17 cellular contexts compared by ENCODE assay signal in genomic region chr1:202247837-202248795, GRCh38. TPM values are rescaled to one million over a fixed set of nuclear protein-coding genes. Genes with fewer than 3 reads are reported as not detected.
DNase-seq lines count a peak whose midpoint lies in the region; ATAC-seq and TF ChIP-seq lines count a peak whose summit lies in the region.
"Had no signal": no experiment of that assay in that cellular context is flagged by ENCODE, and none has a peak within 500 bp of the region (broad histone marks: within the 10 kb centered on the region; RNA-seq: fewer than 3 reads in every experiment).

No MANE protein-coding gene starts in this region.

- no peak overlapping the region for H3K4me2 ChIP-seq in neuronal stem cell (ENCODE audit: insufficient read depth, low read length, poor library complexity, severe bottlenecking)

- no peak overlapping the region for H2BK5ac ChIP-seq in neuronal stem cell (ENCODE audit: low read length)

- no peaks in the 10 kb centered on the region for H3K36me3 ChIP-seq in WERI-Rb-1
- no peaks in the 10 kb centered on the region for H3K36me3 ChIP-seq in neuronal stem cell (replicated peaks in 1 of 2; ENCODE audit: control insufficient read depth in 2 of 2, insufficient read depth in 2 of 2, low read length in 2 of 2)
- no peaks in the 10 kb centered on the region for H3K36me3 ChIP-seq in effector memory CD4-positive, alpha-beta T cell (ENCODE audit: control insufficient read depth, insufficient read depth, low read length)
- H3K36me3 ChIP-seq in brain microvascular endothelial cell (replicated peaks), result no peaks in the 10 kb centered on the region

- H2AK5ac ChIP-seq in neuronal stem cell (ENCODE audit: low read depth, low read length), result no peak overlapping the region

- peak overlapping the region; percentile 65 for H3K18ac ChIP-seq in neuronal stem cell (ENCODE audit: low read length)

- H3K9ac ChIP-seq in neuronal stem cell (ENCODE audit: low read depth, low read length, poor library complexity), result no peak overlapping the region

- in situ Hi-C loops in brain microvascular endothelial cell (cut with HindIII; ENCODE audit: low pct_ligation_motif_present, low sequenced_read_pairs), result no loop called here

- peak overlapping the region; percentile 21 for H3K27ac ChIP-seq in WERI-Rb-1
- H3K27ac ChIP-seq in neuronal stem cell (replicated peaks; ENCODE audit: low read length), result no peak overlapping the region
- no peak overlapping the region for H3K27ac ChIP-seq in effector memory CD4-positive, alpha-beta T cell (ENCODE audit: insufficient read depth, low read length, poor library complexity, severe bottlenecking)
- no peak overlapping the region for H3K27ac ChIP-seq in brain microvascular endothelial cell
- H3K27ac ChIP-seq: body of pancreas had no signal

- H3K23ac ChIP-seq in neuronal stem cell (ENCODE audit: low read depth, low read length, poor library complexity), result peak overlapping the region; percentile 48

- DNase-seq in NCI-H2196 (lab: John Stamatoyannopoulos, UW; ENCODE audit: unreplicated experiment) (peak; percentile 16), NCI-H2196 treated with DMSO at 0.1 percent for 48 hours (lab: John Stamatoyannopoulos, UW; ENCODE audit: unreplicated experiment) (no peak), NCI-H1105 (lab: John Stamatoyannopoulos, UW) (peak; percentile 36), WERI-Rb-1 (peak; percentile 82), neuronal stem cell (ENCODE audit: low spot score) (no peak), brain microvascular endothelial cell (no peak)
- no peak for DNase-seq in effector memory CD4-positive, alpha-beta T cell
- DNase-seq: activated naive CD4-positive, alpha-beta T cell treated with anti-CD3 and anti-CD28 coated beads, Interleukin-2, amount 50 U/mL, for 16 hours; body of pancreas; COR-L47; HFFc6; NCI-H345; stimulated activated CD4-positive, alpha-beta T cell treated with anti-CD3 and anti-CD28 coated beads, Interleukin-2, amount 100 ng/mL, for 24 hours; T-cell had no signal

- H4K91ac ChIP-seq in neuronal stem cell (ENCODE audit: low read depth, low read length, poor library complexity), result no peak overlapping the region

- no peak for TF ChIP-seq CTCF in WERI-Rb-1 (IDR thresholded peaks at IDR 0.05; ENCODE audit: low read depth, low read length)
- TF ChIP-seq CTCF in brain microvascular endothelial cell (IDR thresholded peaks at IDR 0.05; ENCODE audit: low read depth, low read length, missing control alignments), result no peak

- no peak overlapping the region for H3K4ac ChIP-seq in neuronal stem cell (ENCODE audit: low read length)

- H4K8ac ChIP-seq in neuronal stem cell (ENCODE audit: low read depth, low read length), result no peak overlapping the region

- H3K4me3 ChIP-seq in WERI-Rb-1 (ENCODE audit: low read depth, low read length) (no peak overlapping the region), neuronal stem cell (ENCODE audit: low read length in 2 of 2) (no peak overlapping the region), brain microvascular endothelial cell (ENCODE audit: low read depth, low read length) (no peak overlapping the region)
- no peak overlapping the region for H3K4me3 ChIP-seq in effector memory CD4-positive, alpha-beta T cell (ENCODE audit: insufficient read depth, low read depth, low read length, poor library complexity, severe bottlenecking)
- H3K4me3 ChIP-seq: body of pancreas had no signal

- no peak overlapping the region for H3K14ac ChIP-seq in neuronal stem cell (ENCODE audit: low read length)

- WGBS in neuronal stem cell (ENCODE audit: extremely low coverage in 2 of 2, insufficient read length in 2 of 2, insufficient replicate concordance in 1 of 2), 2 donors, result no CpG with 5 or more reads among the region's 20 CpGs

- H3K27me3 ChIP-seq in WERI-Rb-1 (ENCODE audit: insufficient read depth, low read depth, severe bottlenecking) (no peaks in the 10 kb centered on the region), neuronal stem cell (ENCODE audit: control insufficient read depth in 3 of 3, insufficient read depth in 3 of 3, low read depth in 1 of 3, low read length in 3 of 3) (peaks cover 0 to 40% (median 0%) of the 10 kb centered on the region in 3 experiments), brain microvascular endothelial cell (replicated peaks) (peaks cover 23% of the 10 kb centered on the region)
- H3K27me3 ChIP-seq in effector memory CD4-positive, alpha-beta T cell (replicated peaks; ENCODE audit: control insufficient read depth, insufficient read depth, low read length, poor library complexity, severe bottlenecking), result no peaks in the 10 kb centered on the region
- H3K27me3 ChIP-seq: body of pancreas had no signal

- peak overlapping the region; percentile 17 for H2BK12ac ChIP-seq in neuronal stem cell (ENCODE audit: low read length)

- no peak overlapping the region for H2BK15ac ChIP-seq in neuronal stem cell (ENCODE audit: low read length)

- no peak overlapping the region for H2AFZ ChIP-seq in neuronal stem cell (ENCODE audit: low read length)

- H3K9me3 ChIP-seq in WERI-Rb-1 (ENCODE audit: severe bottlenecking) (no peaks in the 10 kb centered on the region), neuronal stem cell (replicated peaks in 1 of 2; ENCODE audit: control insufficient read depth in 2 of 2, insufficient read depth in 1 of 2, low read depth in 1 of 2, low read length in 2 of 2) (no peaks in the 10 kb centered on the region)
- no peaks in the 10 kb centered on the region for H3K9me3 ChIP-seq in effector memory CD4-positive, alpha-beta T cell (ENCODE audit: control insufficient read depth, low read length)
- H3K9me3 ChIP-seq: body of pancreas had no signal

- no peaks in the 10 kb centered on the region for H3K79me1 ChIP-seq in neuronal stem cell (ENCODE audit: low read depth, low read length)

- H3K4me1 ChIP-seq in neuronal stem cell (ENCODE audit: control insufficient read depth in 2 of 2, insufficient read depth in 1 of 2, low read depth in 1 of 2, low read length in 2 of 2), result peaks cover 0 to 6% of the 10 kb centered on the region in 2 donors
- no peaks in the 10 kb centered on the region for H3K4me1 ChIP-seq in effector memory CD4-positive, alpha-beta T cell (ENCODE audit: control insufficient read depth, insufficient read depth, low read length, poor library complexity, severe bottlenecking)
- H3K4me1 ChIP-seq: body of pancreas had no signal

- no peak overlapping the region for H2BK120ac ChIP-seq in neuronal stem cell (ENCODE audit: low read depth, low read length)

- ATAC-seq in HG03139 (IDR thresholded peaks at IDR 0.05; ENCODE audit: unreplicated experiment), result no peak
- ATAC-seq: activated CD4-positive, CD25-positive, alpha-beta regulatory T cell treated with anti-CD3 and anti-CD28 coated beads, Interleukin-2, amount 50 U/mL, for 24 hours; body of pancreas; Panc1; T-cell had no signal

RNA-seq across cellular contexts. Expression of gene LGR6, which starts 54.5 kb away (rescaled TPM):
- polyA plus RNA-seq in neuronal stem cell (2013, experiment 1 of 2), result 0.21 TPM
- polyA plus RNA-seq in neuronal stem cell (2013, experiment 2 of 2), result 0.15 TPM

Comparison
In these comparisons a context has a peak if more than half of its experiments do, and no peak if none do; other contexts are left out.
1. DNase-seq: peak in NCI-H2196 (single experiment), NCI-H1105 (single experiment) and WERI-Rb-1 (single experiment); none in NCI-H2196 treated with DMSO at 0.1 percent for 48 hours (single experiment), neuronal stem cell (single experiment), effector memory CD4-positive, alpha-beta T cell (0 of 3) and brain microvascular endothelial cell (single experiment).